Comparison of ENCODE assay signal across 2 cellular contexts in the genomic region with DNA sequence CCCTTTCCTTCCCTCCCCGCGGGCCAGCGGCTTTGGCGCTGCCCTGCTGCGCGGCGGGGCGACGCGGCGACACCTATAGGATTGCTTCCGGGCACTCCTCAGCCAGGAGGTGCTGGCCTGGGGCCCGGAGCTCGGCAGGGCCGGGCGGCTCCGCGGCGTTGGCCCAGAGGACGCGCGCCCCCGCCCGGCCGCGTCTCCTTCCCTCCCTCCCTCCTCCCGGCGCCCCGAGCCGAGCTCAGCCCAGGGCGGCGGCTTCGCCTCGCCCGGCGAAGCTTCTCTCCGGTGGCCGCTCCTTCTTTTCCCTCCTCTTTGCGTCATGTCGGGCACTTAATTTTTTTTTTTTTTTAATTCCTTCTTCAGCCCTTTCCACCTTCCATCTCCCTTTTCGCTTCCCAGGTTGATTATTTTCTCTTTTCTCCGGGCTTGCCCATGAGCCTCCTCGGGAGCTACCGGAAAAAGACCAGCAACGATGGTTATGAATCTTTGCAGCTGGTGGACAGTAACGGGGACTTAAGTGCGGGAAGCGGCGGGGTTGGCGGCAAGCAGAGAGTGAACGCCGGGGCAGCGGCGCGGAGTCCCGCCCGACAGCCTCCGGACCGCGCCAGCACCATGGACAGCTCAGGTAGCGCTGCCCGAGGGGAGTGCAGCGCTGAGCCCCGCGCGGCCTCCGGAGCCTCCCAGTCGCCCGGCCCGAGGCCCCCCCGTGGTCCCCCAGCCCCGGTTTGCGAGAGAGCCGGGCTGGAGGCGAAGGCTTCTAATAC.
TF ChIP-seq lines count a peak whose summit lies in the region.

A gene (plus strand): TSS at position 227 of the 761 bp plus-strand sequence. CDS start 203 bp downstream, at position 430.

TF ChIP-seq in Ishikawa, 13 proteins besides CTCF, POLR2A, EP300 and RAD21 (continued from another document):
- TF ChIP-seq, protein P1, sequence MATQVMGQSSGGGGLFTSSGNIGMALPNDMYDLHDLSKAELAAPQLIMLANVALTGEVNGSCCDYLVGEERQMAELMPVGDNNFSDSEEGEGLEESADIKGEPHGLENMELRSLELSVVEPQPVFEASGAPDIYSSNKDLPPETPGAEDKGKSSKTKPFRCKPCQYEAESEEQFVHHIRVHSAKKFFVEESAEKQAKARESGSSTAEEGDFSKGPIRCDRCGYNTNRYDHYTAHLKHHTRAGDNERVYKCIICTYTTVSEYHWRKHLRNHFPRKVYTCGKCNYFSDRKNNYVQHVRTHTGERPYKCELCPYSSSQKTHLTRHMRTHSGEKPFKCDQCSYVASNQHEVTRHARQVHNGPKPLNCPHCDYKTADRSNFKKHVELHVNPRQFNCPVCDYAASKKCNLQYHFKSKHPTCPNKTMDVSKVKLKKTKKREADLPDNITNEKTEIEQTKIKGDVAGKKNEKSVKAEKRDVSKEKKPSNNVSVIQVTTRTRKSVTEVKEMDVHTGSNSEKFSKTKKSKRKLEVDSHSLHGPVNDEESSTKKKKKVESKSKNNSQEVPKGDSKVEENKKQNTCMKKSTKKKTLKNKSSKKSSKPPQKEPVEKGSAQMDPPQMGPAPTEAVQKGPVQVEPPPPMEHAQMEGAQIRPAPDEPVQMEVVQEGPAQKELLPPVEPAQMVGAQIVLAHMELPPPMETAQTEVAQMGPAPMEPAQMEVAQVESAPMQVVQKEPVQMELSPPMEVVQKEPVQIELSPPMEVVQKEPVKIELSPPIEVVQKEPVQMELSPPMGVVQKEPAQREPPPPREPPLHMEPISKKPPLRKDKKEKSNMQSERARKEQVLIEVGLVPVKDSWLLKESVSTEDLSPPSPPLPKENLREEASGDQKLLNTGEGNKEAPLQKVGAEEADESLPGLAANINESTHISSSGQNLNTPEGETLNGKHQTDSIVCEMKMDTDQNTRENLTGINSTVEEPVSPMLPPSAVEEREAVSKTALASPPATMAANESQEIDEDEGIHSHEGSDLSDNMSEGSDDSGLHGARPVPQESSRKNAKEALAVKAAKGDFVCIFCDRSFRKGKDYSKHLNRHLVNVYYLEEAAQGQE (IDR thresholded peaks at IDR 0.05; ENCODE audit: low read depth) = peak; percentile 99
- TF ChIP-seq YY1 (IDR thresholded peaks at IDR 0.05; ENCODE audit: low read depth) = no peak
- 0 out of 2 replicates have a peak, but pooled peaks have one; percentile 10 for TF ChIP-seq CREB1 (IDR thresholded peaks at IDR 0.05; ENCODE audit: low read depth)
- no peak; the same call in 1 of the 2 replicates for TF ChIP-seq NFIC (IDR thresholded peaks at IDR 0.05)
- TF ChIP-seq, protein P2, sequence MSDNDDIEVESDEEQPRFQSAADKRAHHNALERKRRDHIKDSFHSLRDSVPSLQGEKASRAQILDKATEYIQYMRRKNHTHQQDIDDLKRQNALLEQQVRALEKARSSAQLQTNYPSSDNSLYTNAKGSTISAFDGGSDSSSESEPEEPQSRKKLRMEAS (IDR thresholded peaks at IDR 0.05) = peak; percentile 59; the same call in 1 of the 2 replicates
- TF ChIP-seq, protein P3, sequence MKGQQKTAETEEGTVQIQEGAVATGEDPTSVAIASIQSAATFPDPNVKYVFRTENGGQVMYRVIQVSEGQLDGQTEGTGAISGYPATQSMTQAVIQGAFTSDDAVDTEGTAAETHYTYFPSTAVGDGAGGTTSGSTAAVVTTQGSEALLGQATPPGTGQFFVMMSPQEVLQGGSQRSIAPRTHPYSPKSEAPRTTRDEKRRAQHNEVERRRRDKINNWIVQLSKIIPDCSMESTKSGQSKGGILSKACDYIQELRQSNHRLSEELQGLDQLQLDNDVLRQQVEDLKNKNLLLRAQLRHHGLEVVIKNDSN (IDR thresholded peaks at IDR 0.05) = no peak
- no peak for TF ChIP-seq TAF1 (IDR thresholded peaks at IDR 0.05; ENCODE audit: low read depth)
- 0 out of 2 replicates have a peak, but pooled peaks have one; percentile 37 for TF ChIP-seq TCF12 (IDR thresholded peaks at IDR 0.05; ENCODE audit: low read depth)

TF ChIP-seq in SK-N-SH, 30 proteins besides CTCF, POLR2A, EP300 and RAD21 (continued from another document):
- TF ChIP-seq, protein P1 (IDR thresholded peaks at IDR 0.05; ENCODE audit: low read depth, low read length) = peak; percentile 99
- TF ChIP-seq TCF12 (IDR thresholded peaks at IDR 0.05) (no peak), NFIC (IDR thresholded peaks at IDR 0.05; ENCODE audit: borderline replicate concordance) (no peak), NRF1 (IDR thresholded peaks at IDR 0.05; ENCODE audit: low read depth, low read length) (no peak), JUND (IDR thresholded peaks at IDR 0.05) (no peak), FOSL2 (IDR thresholded peaks at IDR 0.05; ENCODE audit: borderline replicate concordance, low read depth) (no peak), CHD2 (IDR thresholded peaks at IDR 0.05; ENCODE audit: low read length, partially characterized antibody) (no peak)
